21 cellular contexts compared by ENCODE assay signal in genomic region chr22:21802673-21803072, GRCh38.
DNase-seq lines count a peak whose midpoint lies in the region; ATAC-seq and TF ChIP-seq lines count a peak whose summit lies in the region.
"Had no signal": no experiment of that assay in that cellular context is flagged by ENCODE, and none has a peak within 500 bp of the region (broad histone marks: within the 10 kb centered on the region; RNA-seq: fewer than 3 reads in every experiment).

No MANE protein-coding gene starts in this region.

- H3K9me3 Mint-ChIP-seq in natural killer cell (no peaks in the 10 kb centered on the region), chondrocyte (ENCODE audit: low read depth) (no peaks in the 10 kb centered on the region)
- no peaks in the 10 kb centered on the region for H3K9me3 Mint-ChIP-seq in natural killer cell treated with Interleukin-12 subunit alpha and Interleukin-12 subunit beta and Interleukin-15 and Interleukin-18, amount 100 ng/mL, for 72 hours
- H3K9me3 Mint-ChIP-seq: CD8-positive, alpha-beta memory T cell had no signal

- no peaks in the 10 kb centered on the region for H3K27me3 Mint-ChIP-seq in natural killer cell (ENCODE audit: low read depth in 2 of 2)
- no peaks in the 10 kb centered on the region for H3K27me3 Mint-ChIP-seq in natural killer cell treated with Interleukin-12 subunit alpha and Interleukin-12 subunit beta and Interleukin-15 and Interleukin-18, amount 100 ng/mL, for 72 hours
- no peaks in the 10 kb centered on the region for H3K27me3 Mint-ChIP-seq in chondrocyte (ENCODE audit: low read depth)
- H3K27me3 Mint-ChIP-seq: B cell; CD4-positive, CD25-positive, alpha-beta regulatory T cell; CD8-positive, alpha-beta memory T cell had no signal

- H3K36me3 Mint-ChIP-seq in natural killer cell (peaks cover 14% of the 10 kb centered on the region), chondrocyte (ENCODE audit: low read depth) (peaks cover 31% of the 10 kb centered on the region)
- H3K36me3 Mint-ChIP-seq in natural killer cell treated with Interleukin-12 subunit alpha and Interleukin-12 subunit beta and Interleukin-15 and Interleukin-18, amount 100 ng/mL, for 72 hours, result peaks cover 28% of the 10 kb centered on the region

- no peak for TF ChIP-seq CTCF in natural killer cell (IDR thresholded peaks at IDR 0.05)
- TF ChIP-seq CTCF in chondrocyte (IDR thresholded peaks at IDR 0.05), result no peak
- no peak for TF ChIP-seq CTCF in ascending aorta (IDR thresholded peaks at IDR 0.05)
- TF ChIP-seq CTCF in stomach (IDR thresholded peaks at IDR 0.05), result no peak
- no peak for TF ChIP-seq CTCF in lower leg skin (IDR thresholded peaks at IDR 0.05)

- DNase-seq in natural killer cell (no peak), chondrocyte (ENCODE audit: low spot score) (no peak), superior temporal gyrus (ENCODE audit: extremely low spot score) (peak; percentile 6), ascending aorta (ENCODE audit: low spot score in 2 of 2) (no peak), stomach (no peak), lower leg skin (ENCODE audit: low spot score in 2 of 2) (no peak)
- no peak for DNase-seq in natural killer cell treated with Interleukin-12 subunit alpha and Interleukin-12 subunit beta and Interleukin-15 and Interleukin-18, amount 100 ng/mL, for 72 hours (ENCODE audit: low spot score)
- DNase-seq: CD4-positive, CD25-positive, alpha-beta regulatory T cell; CD8-positive, alpha-beta memory T cell; COR-L47; DMS 273 treated with DMSO at 0.1 percent for 48 hours; DMS53; DND-41; EL; GOT3; H7 had no signal

- ATAC-seq in natural killer cell, result no peak
- no peak for ATAC-seq in natural killer cell treated with Interleukin-12 subunit alpha and Interleukin-12 subunit beta and Interleukin-15 and Interleukin-18, amount 100 ng/mL, for 72 hours
- ATAC-seq: GM12878, HepG2 had no signal

- TF ChIP-seq EP300 in stomach (IDR thresholded peaks at IDR 0.05), result no peak

- H3K4me3 ChIP-seq in ascending aorta (no peak overlapping the region), stomach (no peak overlapping the region), lower leg skin (ENCODE audit: low read depth, poor library complexity, severe bottlenecking) (no peak overlapping the region)
- H3K4me3 ChIP-seq: BLaER1 treated with 17β-estradiol and CSF1 and Interleukin-3, amounts not matched to agents 10 nM and 100 nM; GM12878 had no signal

- H3K27ac ChIP-seq in layer of hippocampus (ENCODE audit: low read depth, low read length) (peak overlapping the region; percentile 16), ascending aorta (no peak overlapping the region), stomach (no peak overlapping the region)
- H3K27ac ChIP-seq: BLaER1 treated with 17β-estradiol and CSF1 and Interleukin-3, amounts not matched to agents 10 nM and 100 nM had no signal

- H3K4me1 ChIP-seq in ascending aorta, result peaks cover 0 to 1% of the 10 kb centered on the region in 2 donors
- peaks cover 0 to 14% (median 9%) of the 10 kb centered on the region in 4 donors for H3K4me1 ChIP-seq in stomach

- H3K27me3 ChIP-seq in layer of hippocampus (ENCODE audit: control insufficient read depth, insufficient read depth, low read length), result no peaks in the 10 kb centered on the region
- H3K27me3 ChIP-seq in ascending aorta, result no peaks in the 10 kb centered on the region
- H3K27me3 ChIP-seq in stomach, result no peaks in the 10 kb centered on the region
- H3K27me3 ChIP-seq: BLaER1 treated with 17β-estradiol and CSF1 and Interleukin-3, amounts not matched to agents 10 nM and 100 nM had no signal

- H3K36me3 ChIP-seq in ascending aorta (peaks cover 66 to 73% of the 10 kb centered on the region in 2 donors), stomach (peaks cover 35 to 98% (median 91%) of the 10 kb centered on the region in 4 donors)

- H3K4me1 Mint-ChIP-seq in natural killer cell (peaks cover 27 to 40% of the 10 kb centered on the region in 2 donors), chondrocyte (ENCODE audit: low read depth) (peaks cover 10% of the 10 kb centered on the region)
- H3K4me1 Mint-ChIP-seq in natural killer cell treated with Interleukin-12 subunit alpha and Interleukin-12 subunit beta and Interleukin-15 and Interleukin-18, amount 100 ng/mL, for 72 hours (ENCODE audit: low read depth in 2 of 2), result peaks cover 26 to 34% of the 10 kb centered on the region in 2 donors

- H3K9me3 ChIP-seq in ascending aorta (no peaks in the 10 kb centered on the region), stomach (no peaks in the 10 kb centered on the region)
- H3K9me3 ChIP-seq: BLaER1 treated with 17β-estradiol and CSF1 and Interleukin-3, amounts not matched to agents 10 nM and 100 nM had no signal

- H3K27ac Mint-ChIP-seq in natural killer cell (peak overlapping the region; percentile 11 to 19), chondrocyte (ENCODE audit: unreplicated experiment) (peak overlapping the region; percentile 14)
- H3K27ac Mint-ChIP-seq in natural killer cell treated with Interleukin-12 subunit alpha and Interleukin-12 subunit beta and Interleukin-15 and Interleukin-18, amount 100 ng/mL, for 72 hours, result peak overlapping the region in 1 of 2 donors; percentile 71
- H3K27ac Mint-ChIP-seq: B cell had no signal

- WGBS in stomach, 5 donors, result 90 to 100% (median 97%) methylated on average over 1 of the region's 1 CpG
- 100% methylated on average over 1 of the region's 1 CpG for WGBS in lower leg skin, 2 donors

- H3K4me3 Mint-ChIP-seq in natural killer cell, result no peak overlapping the region
- H3K4me3 Mint-ChIP-seq in natural killer cell treated with Interleukin-12 subunit alpha and Interleukin-12 subunit beta and Interleukin-15 and Interleukin-18, amount 100 ng/mL, for 72 hours, result no peak overlapping the region
- no peak overlapping the region for H3K4me3 Mint-ChIP-seq in chondrocyte (ENCODE audit: unreplicated experiment)
- H3K4me3 Mint-ChIP-seq: B cell; CD4-positive, CD25-positive, alpha-beta regulatory T cell; CD8-positive, alpha-beta memory T cell had no signal

- TF ChIP-seq POLR2A in stomach (IDR thresholded peaks at IDR 0.05) (no peak), lower leg skin (IDR thresholded peaks at IDR 0.05) (no peak)

- intact Hi-C loops in natural killer cell (cut with micrococcal nuclease) (no loop called here), ascending aorta (cut with DNase I) (no loop called here), stomach (cut with DNase I; ENCODE audit: low total_unique reads) (loop anchor here (10.0 kb wide), 1 partner anchor 62 kb away; the partner anchor contains the start of gene MAPK1), lower leg skin (cut with DNase I; ENCODE audit: low total_unique reads) (no loop called here)
